In the genomic region with DNA sequence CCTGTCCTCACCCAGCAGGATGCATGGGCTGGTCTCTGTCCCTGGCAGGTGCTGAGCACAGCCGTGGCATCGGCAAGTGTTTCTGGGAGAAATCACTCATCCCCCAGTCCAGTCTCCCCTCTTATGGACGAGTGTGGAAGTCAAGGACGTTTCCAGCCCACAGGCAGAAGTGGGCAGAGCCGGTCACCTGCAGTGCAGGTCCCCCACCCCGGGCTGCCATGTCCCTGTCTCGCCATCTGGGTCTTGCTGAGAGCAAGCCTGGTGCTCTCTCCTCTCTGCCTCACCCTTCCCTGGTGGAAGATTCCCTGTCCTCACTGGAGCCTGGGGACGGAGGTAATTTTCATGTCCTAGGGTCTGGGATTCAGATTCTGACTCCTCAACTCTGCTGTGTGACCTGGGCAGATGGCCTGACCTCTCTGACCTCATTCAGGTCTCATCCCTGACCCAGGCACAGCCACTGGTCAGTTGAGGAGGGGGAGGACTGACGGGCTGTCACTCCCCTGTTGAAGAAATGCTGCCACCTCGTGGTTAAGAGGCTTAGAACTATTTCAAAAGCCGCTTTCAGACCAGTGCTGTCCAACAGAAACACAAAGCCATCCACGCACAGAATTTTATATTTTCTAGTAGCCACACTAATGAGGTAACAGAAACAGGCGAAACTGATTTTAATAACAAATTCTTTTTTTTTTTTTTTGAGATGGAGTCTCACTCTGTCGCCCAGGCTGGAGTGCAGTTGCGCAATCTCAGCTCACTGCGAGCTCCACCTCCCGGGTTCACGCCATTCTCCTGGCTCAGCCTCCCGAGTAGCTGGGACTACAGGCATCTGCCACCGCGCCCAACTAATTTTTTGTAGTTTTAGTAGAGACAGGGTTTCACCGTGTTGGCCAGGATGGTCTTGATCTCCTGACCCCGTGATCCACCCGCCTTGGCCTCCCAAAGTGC, we compare ENCODE assay signal across 1 cellular context.
TF ChIP-seq lines count a peak whose summit lies in the region.

No MANE protein-coding gene starts in this region.

TF ChIP-seq in K562, 482 proteins besides CTCF, POLR2A, EP300 and RAD21 (continued from another document and continues in another):
- TF ChIP-seq VEZF1 (CRISPR knock-in tag; IDR thresholded peaks at IDR 0.05) (peak; percentile 88), RERE (CRISPR knock-in tag; IDR thresholded peaks at IDR 0.05; ENCODE audit: borderline replicate concordance) (no peak), HDAC2 (IDR thresholded peaks at IDR 0.05) (peak; percentile 74; the same call in 1 of the 2 replicates), SMARCA5 (IDR thresholded peaks at IDR 0.05) (peak; percentile 97; the same call in 1 of the 2 replicates), SMARCA4 (IDR thresholded peaks at IDR 0.05) (peak; percentile 23; the same call in 1 of the 2 replicates), FOXP4 (CRISPR knock-in tag; IDR thresholded peaks at IDR 0.05; ENCODE audit: borderline replicate concordance) (no peak), PKNOX1 (IDR thresholded peaks at IDR 0.05) (peak; percentile 94), FOXJ3 (CRISPR knock-in tag; IDR thresholded peaks at IDR 0.05) (no peak), ARID2 (IDR thresholded peaks at IDR 0.05) (peak; percentile 75), ZNF586 (CRISPR knock-in tag; conservative IDR thresholded peaks at IDR 0.05) (no peak), CXXC5 (CRISPR knock-in tag; IDR thresholded peaks at IDR 0.05) (0 out of 2 replicates have a peak, but pooled peaks have one; percentile 39), PRDM10 (IDR thresholded peaks at IDR 0.05; ENCODE audit: partially characterized antibody) (peak; percentile 70), TOE1 (IDR thresholded peaks at IDR 0.05; ENCODE audit: borderline replicate concordance) (peak; percentile 44; the same call in 1 of the 2 replicates), TOE1 (CRISPR knock-in tag; IDR thresholded peaks at IDR 0.05; ENCODE audit: borderline replicate concordance, low read depth) (no peak), ZFP36 (IDR thresholded peaks at IDR 0.05; ENCODE audit: low read depth, low read length, partially characterized antibody) (peak; percentile 98), SRSF1 (IDR thresholded peaks at IDR 0.05; ENCODE audit: low read depth, low read length) (no peak), FOXJ2 (tag; IDR thresholded peaks at IDR 0.05) (no peak), SP1 (CRISPR knock-in tag; IDR thresholded peaks at IDR 0.05) (0 out of 2 replicates have a peak, but pooled peaks have one; percentile 35), GABPB1 (CRISPR knock-in tag; IDR thresholded peaks at IDR 0.05) (no peak), SIN3A (IDR thresholded peaks at IDR 0.05; ENCODE audit: borderline replicate concordance in 2 of 2, control insufficient read depth in 1 of 2, low read depth in 2 of 2, low read length in 2 of 2) (no peak), POLR3G (IDR thresholded peaks at IDR 0.05; ENCODE audit: extremely low read depth, insufficient read length, insufficient replicate concordance) (no peak), HOMEZ (CRISPR knock-in tag; IDR thresholded peaks at IDR 0.05) (no peak), HSF4 (CRISPR knock-in tag; IDR thresholded peaks at IDR 0.05; ENCODE audit: borderline replicate concordance) (no peak), HLTF (IDR thresholded peaks at IDR 0.05) (no peak), SMAD4 (CRISPR knock-in tag; conservative IDR thresholded peaks at IDR 0.05) (peak; percentile 43), ETV6 (IDR thresholded peaks at IDR 0.05; ENCODE audit: borderline replicate concordance in 1 of 2, low read depth in 2 of 2, low read length in 1 of 2) (no peak), ETV6 (CRISPR knock-in tag; IDR thresholded peaks at IDR 0.05; ENCODE audit: borderline replicate concordance) (no peak)
- TF ChIP-seq, protein P1, sequence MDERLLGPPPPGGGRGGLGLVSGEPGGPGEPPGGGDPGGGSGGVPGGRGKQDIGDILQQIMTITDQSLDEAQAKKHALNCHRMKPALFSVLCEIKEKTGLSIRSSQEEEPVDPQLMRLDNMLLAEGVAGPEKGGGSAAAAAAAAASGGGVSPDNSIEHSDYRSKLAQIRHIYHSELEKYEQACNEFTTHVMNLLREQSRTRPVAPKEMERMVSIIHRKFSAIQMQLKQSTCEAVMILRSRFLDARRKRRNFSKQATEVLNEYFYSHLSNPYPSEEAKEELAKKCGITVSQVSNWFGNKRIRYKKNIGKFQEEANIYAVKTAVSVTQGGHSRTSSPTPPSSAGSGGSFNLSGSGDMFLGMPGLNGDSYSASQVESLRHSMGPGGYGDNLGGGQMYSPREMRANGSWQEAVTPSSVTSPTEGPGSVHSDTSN (CRISPR knock-in tag; IDR thresholded peaks at IDR 0.05; ENCODE audit: low read depth): no peak; the same call in 1 of the 2 replicates
- TF ChIP-seq, protein P1 (tag; conservative IDR thresholded peaks at IDR 0.05; ENCODE audit: low read depth): peak; percentile 85
- TF ChIP-seq, protein P2, sequence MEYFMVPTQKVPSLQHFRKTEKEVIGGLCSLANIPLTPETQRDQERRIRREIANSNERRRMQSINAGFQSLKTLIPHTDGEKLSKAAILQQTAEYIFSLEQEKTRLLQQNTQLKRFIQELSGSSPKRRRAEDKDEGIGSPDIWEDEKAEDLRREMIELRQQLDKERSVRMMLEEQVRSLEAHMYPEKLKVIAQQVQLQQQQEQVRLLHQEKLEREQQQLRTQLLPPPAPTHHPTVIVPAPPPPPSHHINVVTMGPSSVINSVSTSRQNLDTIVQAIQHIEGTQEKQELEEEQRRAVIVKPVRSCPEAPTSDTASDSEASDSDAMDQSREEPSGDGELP (CRISPR knock-in tag; IDR thresholded peaks at IDR 0.05; ENCODE audit: borderline replicate concordance): peak; percentile 35; the same call in 1 of the 2 replicates
